ENCODE assay signal across 25 cellular contexts in the genomic region with DNA sequence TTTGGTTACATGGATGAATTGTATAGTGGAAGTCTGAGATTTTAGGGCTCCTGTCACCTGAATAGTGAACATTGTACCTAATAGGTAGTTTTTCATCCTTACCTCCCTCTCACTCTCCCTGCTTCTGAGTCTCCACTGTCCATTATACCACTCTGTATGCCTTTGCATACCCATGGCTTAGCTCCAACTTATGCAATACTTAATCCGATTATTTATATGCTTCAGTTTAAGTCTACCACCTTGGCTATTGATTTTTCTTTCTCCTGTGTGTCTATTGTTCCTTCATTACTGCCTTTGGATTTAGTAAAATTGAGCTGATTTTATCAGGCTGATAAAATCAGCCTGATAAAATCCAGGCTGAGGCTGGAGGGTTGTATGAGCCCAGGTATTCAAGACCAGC. TPM values are rescaled to one million over a fixed set of nuclear protein-coding genes. Genes with fewer than 3 reads are reported as not detected.
"Had no signal": no experiment of that assay in that cellular context is flagged by ENCODE, and none has a peak within 500 bp of the region (broad histone marks: within the 10 kb centered on the region; RNA-seq: fewer than 3 reads in every experiment).

No MANE protein-coding gene starts in this region.

- H3K27ac ChIP-seq: colonic mucosa, gastroesophageal sphincter, heart left ventricle, neural progenitor cell, prostate gland, suprapubic skin, vagina had no signal

- H3K4me1 ChIP-seq: colonic mucosa, gastroesophageal sphincter, neural progenitor cell, prostate gland, suprapubic skin, vagina had no signal

- H3K9me3 ChIP-seq: colonic mucosa, gastroesophageal sphincter, prostate gland, suprapubic skin, vagina had no signal

- H3K36me3 ChIP-seq: colonic mucosa, gastroesophageal sphincter, heart left ventricle, neural progenitor cell, prostate gland, suprapubic skin, vagina had no signal

- DNase-seq: activated B cell treated with CpG ODN at 0.5 μM for 24 hours; activated CD4-positive, alpha-beta memory T cell treated with anti-CD3 and anti-CD28 coated beads, Interleukin-2, amount 10 ng/mL, durations not matched to agents 7 days and 5 days; activated CD4-positive, alpha-beta T cell treated with anti-CD3 and anti-CD28 coated beads for 48 hours; activated CD8-positive, alpha-beta memory T cell treated with anti-CD3 and anti-CD28 coated beads, Interleukin-2, amount 10 ng/mL, durations not matched to agents 7 days and 5 days; amniotic stem cell; colonic mucosa; heart left ventricle; kidney glomerular epithelial cell; left ventricle myocardium superior; naive thymus-derived CD4-positive, alpha-beta T cell; right cardiac atrium; stimulated activated naive CD8-positive, alpha-beta T cell treated with anti-CD3 and anti-CD28 coated beads, Interleukin-15, amount 100 ng/mL, for 72 hours had no signal

- H3K4me3 ChIP-seq: colonic mucosa, gastroesophageal sphincter, heart left ventricle, neural progenitor cell, prostate gland, suprapubic skin, vagina had no signal

- H3K27me3 Mint-ChIP-seq: activated B cell treated with CpG ODN at 0.5 μM for 24 hours; activated naive CD8-positive, alpha-beta T cell; memory B cell; stimulated activated naive CD8-positive, alpha-beta T cell treated with anti-CD3 and anti-CD28 coated beads, Interleukin-15, amount 100 ng/mL, for 72 hours had no signal

- ATAC-seq: activated CD8-positive, alpha-beta memory T cell treated with anti-CD3 and anti-CD28 coated beads, Interleukin-2, amount 10 ng/mL, durations not matched to agents 7 days and 5 days; gastroesophageal sphincter; heart left ventricle; left ventricle myocardium superior; naive thymus-derived CD4-positive, alpha-beta T cell; right cardiac atrium; stimulated activated naive CD8-positive, alpha-beta T cell treated with anti-CD3 and anti-CD28 coated beads, Interleukin-15, amount 100 ng/mL, for 72 hours had no signal

- H3K27me3 ChIP-seq: colonic mucosa, gastroesophageal sphincter, heart left ventricle, neural progenitor cell, suprapubic skin, vagina had no signal

- H3K36me3 Mint-ChIP-seq: neural progenitor cell had no signal

- H3K4me1 Mint-ChIP-seq: neural progenitor cell had no signal

- H3K27ac Mint-ChIP-seq: activated B cell treated with CpG ODN at 0.5 μM for 24 hours; activated CD4-positive, alpha-beta memory T cell treated with anti-CD3 and anti-CD28 coated beads, Interleukin-2, amount 10 ng/mL, durations not matched to agents 7 days and 5 days; activated CD8-positive, alpha-beta memory T cell treated with anti-CD3 and anti-CD28 coated beads, Interleukin-2, amount 10 ng/mL, durations not matched to agents 7 days and 5 days; activated naive CD8-positive, alpha-beta T cell; memory B cell; neural progenitor cell had no signal

- H3K4me3 Mint-ChIP-seq: activated B cell treated with CpG ODN at 0.5 μM for 24 hours; activated CD4-positive, alpha-beta memory T cell treated with anti-CD3 and anti-CD28 coated beads, Interleukin-2, amount 10 ng/mL, durations not matched to agents 7 days and 5 days; activated CD8-positive, alpha-beta memory T cell treated with anti-CD3 and anti-CD28 coated beads, Interleukin-2, amount 10 ng/mL, durations not matched to agents 7 days and 5 days; activated naive CD8-positive, alpha-beta T cell; memory B cell; naive thymus-derived CD4-positive, alpha-beta T cell; neural progenitor cell; stimulated activated naive CD8-positive, alpha-beta T cell treated with anti-CD3 and anti-CD28 coated beads, Interleukin-15, amount 100 ng/mL, for 72 hours had no signal

RNA-seq across cellular contexts. Expression of a gene that starts 30.5 kb away (rescaled TPM):
- total RNA-seq: activated B cell treated with CpG ODN at 0.5 μM for 24 hours; activated CD4-positive, alpha-beta memory T cell treated with anti-CD3 and anti-CD28 coated beads, Interleukin-2, amount 10 ng/mL, durations not matched to agents 7 days and 5 days; activated CD8-positive, alpha-beta memory T cell treated with anti-CD3 and anti-CD28 coated beads, Interleukin-2, amount 10 ng/mL, durations not matched to agents 7 days and 5 days; cardiac septum; colonic mucosa; esophagus mucosa; gastroesophageal sphincter; heart left ventricle; left ventricle myocardium superior; mucosa of gallbladder; naive thymus-derived CD4-positive, alpha-beta T cell; osteocyte; prostate gland; right cardiac atrium; skeletal muscle tissue; suprapubic skin; T-helper 2 cell treated with Interferon-gamma antibody and Interleukin-4, amounts not matched to agents 100 ng/mL and 5 ng/mL, for 36 hours; vagina had no signal
